8 cellular contexts compared by ENCODE assay signal in genomic region chr3:111859974-111860859, GRCh38. TPM values are rescaled to one million over a fixed set of nuclear protein-coding genes. Genes with fewer than 3 reads are reported as not detected.
DNase-seq lines count a peak whose midpoint lies in the region; ATAC-seq and TF ChIP-seq lines count a peak whose summit lies in the region.

No MANE protein-coding gene starts in this region.

- H3K36me3 ChIP-seq in CD4-positive, CD25-positive, alpha-beta regulatory T cell (ENCODE audit: control insufficient read depth, insufficient read depth, low read length): no peaks in the 10 kb centered on the region
- H3K36me3 ChIP-seq in endodermal cell (ENCODE audit: control insufficient read depth, insufficient read depth, low read length): no peaks in the 10 kb centered on the region

- peak; percentile 23 to 88 (median 66) for DNase-seq in CD4-positive, CD25-positive, alpha-beta regulatory T cell
- peak; percentile 20 for DNase-seq in NCI-H774 (lab: John Stamatoyannopoulos, UW)
- peak; percentile 78 for DNase-seq in activated CD8-positive, alpha-beta memory T cell treated with anti-CD3 and anti-CD28 coated beads for 24 hours
- DNase-seq in endodermal cell: peak; percentile 94
- DNase-seq in mesenteric fat pad (ENCODE audit: low spot score): peak; percentile 89
- peak; percentile 12 to 23 for DNase-seq in stimulated activated CD8-positive, alpha-beta memory T cell treated with anti-CD3 and anti-CD28 coated beads, Interleukin-2, amount 100 ng/mL, for 48 hours (ENCODE audit: low read depth in 2 of 2)

- H3K4me3 Mint-ChIP-seq in CD4-positive, CD25-positive, alpha-beta regulatory T cell: peak overlapping the region; percentile 89 to 99 (median 94)
- peak overlapping the region; percentile 95 for H3K4me3 Mint-ChIP-seq in endodermal cell

- H3K27me3 ChIP-seq in CD4-positive, CD25-positive, alpha-beta regulatory T cell (ENCODE audit: control insufficient read depth, insufficient read depth, low read length): peaks cover 3% of the 10 kb centered on the region
- no peaks in the 10 kb centered on the region for H3K27me3 ChIP-seq in endodermal cell (ENCODE audit: control insufficient read depth, insufficient read depth, low read length, poor library complexity, severe bottlenecking)

- H3K36me3 Mint-ChIP-seq in CD4-positive, CD25-positive, alpha-beta regulatory T cell: no peaks in the 10 kb centered on the region
- no peaks in the 10 kb centered on the region for H3K36me3 Mint-ChIP-seq in endodermal cell (ENCODE audit: low read depth)

- ATAC-seq in CD4-positive, CD25-positive, alpha-beta regulatory T cell (ENCODE audit: low read depth in 2 of 2): peak; percentile 74 to 75
- peak; percentile 81 for ATAC-seq in GM19372 (IDR thresholded peaks at IDR 0.05; ENCODE audit: low read depth, unreplicated experiment)
- ATAC-seq in HG03457 (IDR thresholded peaks at IDR 0.05; ENCODE audit: unreplicated experiment): peak; percentile 94

- peak overlapping the region; percentile 58 for H3K9ac ChIP-seq in endodermal cell (ENCODE audit: extremely low read depth, low read length, poor library complexity, severe bottlenecking)

- TF ChIP-seq CTCF in endodermal cell (conservative IDR thresholded peaks at IDR 0.05): peak; percentile 63

- peaks cover 17% of the 10 kb centered on the region for H3K4me1 ChIP-seq in CD4-positive, CD25-positive, alpha-beta regulatory T cell (ENCODE audit: control insufficient read depth, insufficient read depth, low read length, poor library complexity, severe bottlenecking)
- peaks cover 25% of the 10 kb centered on the region for H3K4me1 ChIP-seq in endodermal cell (ENCODE audit: control insufficient read depth, insufficient read depth, low read length)

- 0 to 1% methylated on average over 19 to 35 of the region's 35 CpGs for WGBS in endodermal cell (ENCODE audit: insufficient coverage in 1 of 2, insufficient read length in 1 of 2), 2 experiments

- peak overlapping the region; percentile 90 for H3K4me3 ChIP-seq in CD4-positive, CD25-positive, alpha-beta regulatory T cell (ENCODE audit: low read depth, low read length)
- H3K4me3 ChIP-seq in endodermal cell (ENCODE audit: low read length): peak overlapping the region; percentile 92

- H3K27me3 Mint-ChIP-seq in CD4-positive, CD25-positive, alpha-beta regulatory T cell: peaks cover 64% of the 10 kb centered on the region
- H3K27me3 Mint-ChIP-seq in endodermal cell (ENCODE audit: insufficient read depth): peaks cover 4% of the 10 kb centered on the region

- H3K9me3 ChIP-seq in CD4-positive, CD25-positive, alpha-beta regulatory T cell (ENCODE audit: control insufficient read depth in 2 of 2, low read length in 2 of 2): no peaks in the 10 kb centered on the region
- no peaks in the 10 kb centered on the region for H3K9me3 ChIP-seq in endodermal cell (ENCODE audit: control insufficient read depth, low read length)

- H3K27ac Mint-ChIP-seq in CD4-positive, CD25-positive, alpha-beta regulatory T cell: peak overlapping the region in 2 of 3 donors; percentile 87 to 88
- peak overlapping the region; percentile 95 for H3K27ac Mint-ChIP-seq in endodermal cell

- peak overlapping the region; percentile 66 for H3K27ac ChIP-seq in CD4-positive, CD25-positive, alpha-beta regulatory T cell (ENCODE audit: insufficient read depth, low read length, poor library complexity, severe bottlenecking)
- peak overlapping the region; percentile 80 for H3K27ac ChIP-seq in endodermal cell (ENCODE audit: low read depth, low read length)

- H3K9me3 Mint-ChIP-seq in CD4-positive, CD25-positive, alpha-beta regulatory T cell: peaks cover 0 to 2% (median 0%) of the 10 kb centered on the region in 7 donors
- no peaks in the 10 kb centered on the region for H3K9me3 Mint-ChIP-seq in endodermal cell

- H3K4me1 Mint-ChIP-seq in CD4-positive, CD25-positive, alpha-beta regulatory T cell: peaks cover 10 to 37% (median 13%) of the 10 kb centered on the region in 4 donors
- H3K4me1 Mint-ChIP-seq in endodermal cell: peaks cover 67% of the 10 kb centered on the region

RNA-seq across cellular contexts. Expression of gene PHLDB2, which starts 1.2 kb away (rescaled TPM):
- total RNA-seq in CD4-positive, CD25-positive, alpha-beta regulatory T cell: 5.9 TPM
- polyA plus RNA-seq in CD4-positive, CD25-positive, alpha-beta regulatory T cell: 1 to 10 TPM; 1.6 to 2.3 (median 1.9) TPM
- total RNA-seq in endodermal cell: 10 to 100 TPM; 59.5 to 67.4 TPM
- 41.6 TPM for polyA plus RNA-seq in endodermal cell (2013, experiment 1 of 2)
- 44.9 TPM for polyA plus RNA-seq in endodermal cell (2013, experiment 2 of 2)
- total RNA-seq in mesenteric fat pad: 142 TPM

Comparison
In these comparisons a context has a peak if more than half of its experiments do, and no peak if none do; other contexts are left out.
1. Peak in every context shown above with its lines: DNase-seq, ATAC-seq, H3K4me3 ChIP-seq and H3K27ac ChIP-seq.
2. DNase-seq: peak in every context shown above with its lines; median percentile 94 in endodermal cell; 89 in mesenteric fat pad; 78 in activated CD8-positive, alpha-beta memory T cell treated with anti-CD3 and anti-CD28 coated beads for 24 hours; 66 in CD4-positive, CD25-positive, alpha-beta regulatory T cell; 20 in NCI-H774; 18 in stimulated activated CD8-positive, alpha-beta memory T cell treated with anti-CD3 and anti-CD28 coated beads, Interleukin-2, amount 100 ng/mL, for 48 hours.